Comparison of ENCODE assay signal across 10 cellular contexts in genomic region chr4:146098978-146099377, GRCh38.
DNase-seq lines count a peak whose midpoint lies in the region; ATAC-seq and TF ChIP-seq lines count a peak whose summit lies in the region.
"Had no signal": no experiment of that assay in that cellular context is flagged by ENCODE, and none has a peak within 500 bp of the region (broad histone marks: within the 10 kb centered on the region; RNA-seq: fewer than 3 reads in every experiment).

No MANE protein-coding gene starts in this region.

- H3K4me1 Mint-ChIP-seq in stimulated activated memory B cell treated with anti-CD40 and anti-IgM and Interleukin-4, amounts not matched to agents 10 μg/mL and 1 μg/mL and 100 μg/mL, for 72 hours, result peaks cover 40% of the 10 kb centered on the region
- H3K4me1 Mint-ChIP-seq in activated T-cell treated with anti-CD3 and anti-CD28 coated beads, Interleukin-2, amount 50 U/mL, for 72 hours (ENCODE audit: low read depth), result peaks cover 18% of the 10 kb centered on the region

- ATAC-seq in GM19025 (IDR thresholded peaks at IDR 0.05; ENCODE audit: low read depth, unreplicated experiment) (peak; percentile 59), GM21717 (IDR thresholded peaks at IDR 0.05; ENCODE audit: unreplicated experiment) (peak; percentile 70), HG03139 (IDR thresholded peaks at IDR 0.05; ENCODE audit: unreplicated experiment) (peak; percentile 51)
- peak; percentile 62 for ATAC-seq in stimulated activated memory B cell treated with anti-CD40 and anti-IgM and Interleukin-4, amounts not matched to agents 10 μg/mL and 1 μg/mL and 100 μg/mL, for 72 hours
- no peak for ATAC-seq in activated T-cell treated with anti-CD3 and anti-CD28 coated beads, Interleukin-2, amount 50 U/mL, for 72 hours (replicated peaks in 1 of 2)

- no peak overlapping the region for H3K4me3 ChIP-seq in coronary artery

- no peak overlapping the region for H3K27ac ChIP-seq in coronary artery

- H3K36me3 Mint-ChIP-seq in stimulated activated memory B cell treated with anti-CD40 and anti-IgM and Interleukin-4, amounts not matched to agents 10 μg/mL and 1 μg/mL and 100 μg/mL, for 72 hours, result no peaks in the 10 kb centered on the region
- H3K36me3 Mint-ChIP-seq in activated T-cell treated with anti-CD3 and anti-CD28 coated beads, Interleukin-2, amount 50 U/mL, for 72 hours (ENCODE audit: insufficient read depth in 2 of 2), result peaks cover 2% of the 10 kb centered on the region in 2 donors

- DNase-seq in NCI-H2227 treated with DMSO at 0.1 percent for 48 hours (lab: John Stamatoyannopoulos, UW) (no peak), NCI-H524 treated with DMSO at 0.1 percent for 48 hours (lab: John Stamatoyannopoulos, UW) (no peak), coronary artery (ENCODE audit: low spot score) (no peak)
- no peak for DNase-seq in activated T-cell treated with anti-CD3 and anti-CD28 coated beads, Interleukin-2, amount 50 U/mL, for 72 hours
- DNase-seq: dermis blood vessel endothelial cell, NCI-H2081 treated with DMSO at 0.1 percent for 48 hours had no signal

- peak overlapping the region; percentile 8 for H3K4me3 Mint-ChIP-seq in stimulated activated memory B cell treated with anti-CD40 and anti-IgM and Interleukin-4, amounts not matched to agents 10 μg/mL and 1 μg/mL and 100 μg/mL, for 72 hours
- no peak overlapping the region for H3K4me3 Mint-ChIP-seq in activated T-cell treated with anti-CD3 and anti-CD28 coated beads, Interleukin-2, amount 50 U/mL, for 72 hours

- no peaks in the 10 kb centered on the region for H3K9me3 Mint-ChIP-seq in stimulated activated memory B cell treated with anti-CD40 and anti-IgM and Interleukin-4, amounts not matched to agents 10 μg/mL and 1 μg/mL and 100 μg/mL, for 72 hours
- peaks cover 2 to 3% of the 10 kb centered on the region in 2 donors for H3K9me3 Mint-ChIP-seq in activated T-cell treated with anti-CD3 and anti-CD28 coated beads, Interleukin-2, amount 50 U/mL, for 72 hours

- TF ChIP-seq CTCF in coronary artery (IDR thresholded peaks at IDR 0.05), result no peak

- peak overlapping the region; percentile 26 for H3K27ac Mint-ChIP-seq in stimulated activated memory B cell treated with anti-CD40 and anti-IgM and Interleukin-4, amounts not matched to agents 10 μg/mL and 1 μg/mL and 100 μg/mL, for 72 hours
- no peak overlapping the region for H3K27ac Mint-ChIP-seq in activated T-cell treated with anti-CD3 and anti-CD28 coated beads, Interleukin-2, amount 50 U/mL, for 72 hours

- no peaks in the 10 kb centered on the region for H3K27me3 Mint-ChIP-seq in stimulated activated memory B cell treated with anti-CD40 and anti-IgM and Interleukin-4, amounts not matched to agents 10 μg/mL and 1 μg/mL and 100 μg/mL, for 72 hours
- H3K27me3 Mint-ChIP-seq in activated T-cell treated with anti-CD3 and anti-CD28 coated beads, Interleukin-2, amount 50 U/mL, for 72 hours (ENCODE audit: low read depth), result peaks cover 21% of the 10 kb centered on the region

Comparison
In these comparisons a context has a peak if more than half of its experiments do, and no peak if none do; other contexts are left out.
1. ATAC-seq: peak in GM19025 (single experiment), GM21717 (single experiment), HG03139 (single experiment) and stimulated activated memory B cell treated with anti-CD40 and anti-IgM and Interleukin-4, amounts not matched to agents 10 μg/mL and 1 μg/mL and 100 μg/mL, for 72 hours (single experiment); none in activated T-cell treated with anti-CD3 and anti-CD28 coated beads, Interleukin-2, amount 50 U/mL, for 72 hours (0 of 2).